ENCODE assay signal across 18 cellular contexts in the genomic region with DNA sequence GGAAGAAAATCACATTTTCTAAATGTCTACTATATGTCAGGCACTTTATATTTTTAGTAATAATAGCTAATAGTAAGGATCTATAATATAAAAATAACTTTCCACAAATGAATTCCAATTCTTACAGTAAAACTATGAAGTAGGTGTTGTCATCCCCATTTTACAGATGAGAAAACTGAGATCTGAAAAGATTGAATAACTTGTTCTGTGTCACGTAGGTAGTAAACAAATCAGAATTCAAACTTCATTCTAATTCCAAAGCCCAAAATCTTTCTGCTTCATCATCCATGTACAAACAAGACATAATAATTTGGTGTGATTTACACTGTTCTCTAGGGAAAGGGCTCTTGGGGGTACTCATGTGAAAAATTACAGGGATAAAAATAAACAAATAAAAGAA.
A peak's percentile ranks its signal among the peaks of the same experiment; 100 is the strongest.
DNase-seq lines count a peak whose midpoint lies in the region; ATAC-seq and TF ChIP-seq lines count a peak whose summit lies in the region.
"Had no signal": no experiment of that assay in that cellular context is flagged by ENCODE, and none has a peak within 500 bp of the region (broad histone marks: within the 10 kb centered on the region; RNA-seq: fewer than 3 reads in every experiment).

No MANE protein-coding gene starts in this region.

- H3K27ac ChIP-seq in HEK293 (ENCODE audit: extremely low read depth, low read depth, low read length) (no peak overlapping the region), VCaP (peak overlapping the region; percentile 59), liver (ENCODE audit: low read depth in 1 of 2, low read length in 2 of 2) (peak overlapping the region; percentile 86 to 87), sigmoid colon (peak overlapping the region in 1 of 4 donors; percentile 59)
- H3K27ac ChIP-seq: HL-60, SJCRH30 had no signal

- DNase-seq in type B pancreatic cell (ENCODE audit: extremely low spot score, unreplicated experiment), result no peak
- no peak for DNase-seq in sigmoid colon
- no peak for DNase-seq in progenitor cell of endocrine pancreas (ENCODE audit: low spot score, unreplicated experiment)
- DNase-seq: DMS79 treated with DMSO at 0.1 percent for 48 hours, IMR-90, Karpas-422, NCI-H1092 treated with DMSO at 0.1 percent for 48 hours, NCI-H146, NCI-H2029 treated with DMSO at 0.1 percent for 48 hours, NCI-H2171 treated with DMSO at 0.1 percent for 48 hours had no signal

- no peak overlapping the region for H3K4me3 ChIP-seq in HEK293 (ENCODE audit: low read depth, low read length)
- no peak overlapping the region for H3K4me3 ChIP-seq in liver (ENCODE audit: low read depth in 1 of 3, low read length in 3 of 3)
- no peak overlapping the region for H3K4me3 ChIP-seq in sigmoid colon
- H3K4me3 ChIP-seq: MG63, SJCRH30 had no signal

- H3K4me1 ChIP-seq in HEK293 (ENCODE audit: control insufficient read depth, insufficient read depth, low read length) (peaks cover 6% of the 10 kb centered on the region; the same call in 1 of the 2 replicates), liver (ENCODE audit: control insufficient read depth in 4 of 4, insufficient read depth in 4 of 4, low read length in 3 of 4) (peaks cover 0 to 54% (median 21%) of the 10 kb centered on the region in 4 donors), sigmoid colon (peaks cover 0 to 54% (median 32%) of the 10 kb centered on the region in 4 donors)
- H3K4me1 ChIP-seq: SJCRH30 had no signal

- H3K4me3 Mint-ChIP-seq in type B pancreatic cell (no peak overlapping the region), progenitor cell of endocrine pancreas (ENCODE audit: low read depth) (no peak overlapping the region)
- H3K4me3 Mint-ChIP-seq in activated T-helper 17 cell treated with anti-CD3 and anti-CD28 coated beads, Interleukin-2, amount 50 U/mL, for 72 hours, result no peak overlapping the region
- H3K4me3 Mint-ChIP-seq: CD14-positive monocyte had no signal

- H3K36me3 Mint-ChIP-seq in type B pancreatic cell, result no peaks in the 10 kb centered on the region
- no peaks in the 10 kb centered on the region for H3K36me3 Mint-ChIP-seq in activated T-helper 17 cell treated with anti-CD3 and anti-CD28 coated beads, Interleukin-2, amount 50 U/mL, for 72 hours (ENCODE audit: low read depth)
- no peaks in the 10 kb centered on the region for H3K36me3 Mint-ChIP-seq in progenitor cell of endocrine pancreas (ENCODE audit: insufficient read depth)
- H3K36me3 Mint-ChIP-seq: CD14-positive monocyte had no signal

- H3K9me3 ChIP-seq in HEK293 (ENCODE audit: control insufficient read depth, insufficient read depth, low read depth, low read length) (no peaks in the 10 kb centered on the region), liver (ENCODE audit: control insufficient read depth in 4 of 4, low read length in 3 of 4) (no peaks in the 10 kb centered on the region), sigmoid colon (no peaks in the 10 kb centered on the region)
- H3K9me3 ChIP-seq: MG63, SJCRH30 had no signal

- H3K27me3 ChIP-seq in liver (ENCODE audit: control insufficient read depth in 4 of 4, insufficient read depth in 4 of 4, low read length in 3 of 4), result no peaks in the 10 kb centered on the region
- H3K27me3 ChIP-seq in sigmoid colon, result no peaks in the 10 kb centered on the region
- H3K27me3 ChIP-seq: MG63, SJCRH30 had no signal

- ATAC-seq in activated T-helper 17 cell treated with anti-CD3 and anti-CD28 coated beads, Interleukin-2, amount 50 U/mL, for 72 hours (replicated peaks), result no peak

- no peak for TF ChIP-seq EP300 in sigmoid colon (IDR thresholded peaks at IDR 0.05)

- WGBS in liver, result 49% methylated on average over 1 of the region's 1 CpG
- WGBS in sigmoid colon, 2 donors, result 89 to 93% methylated on average over 1 of the region's 1 CpG

- H3K9me3 Mint-ChIP-seq in type B pancreatic cell (no peaks in the 10 kb centered on the region), progenitor cell of endocrine pancreas (ENCODE audit: low read depth) (no peaks in the 10 kb centered on the region)
- no peaks in the 10 kb centered on the region for H3K9me3 Mint-ChIP-seq in activated T-helper 17 cell treated with anti-CD3 and anti-CD28 coated beads, Interleukin-2, amount 50 U/mL, for 72 hours
- H3K9me3 Mint-ChIP-seq: CD14-positive monocyte had no signal

- no peak for TF ChIP-seq CTCF in HEK293 (tag by site-specific recombination; IDR thresholded peaks at IDR 0.05)
- TF ChIP-seq CTCF in VCaP (conservative IDR thresholded peaks at IDR 0.05), result no peak
- TF ChIP-seq CTCF in liver (IDR thresholded peaks at IDR 0.05; ENCODE audit: low read depth, low read length, missing input control), result no peak
- no peak for TF ChIP-seq CTCF in type B pancreatic cell (conservative IDR thresholded peaks at IDR 0.05)
- TF ChIP-seq CTCF in sigmoid colon (IDR thresholded peaks at IDR 0.05), result no peak
- TF ChIP-seq CTCF in progenitor cell of endocrine pancreas (IDR thresholded peaks at IDR 0.05; ENCODE audit: unreplicated experiment), result no peak

- TF ChIP-seq RAD21 in liver (IDR thresholded peaks at IDR 0.05), result no peak

- POLR2A ChIA-PET in HEK293 (lab: Yijun Ruan, JAX), result no interaction called here

- no peaks in the 10 kb centered on the region for H3K27me3 Mint-ChIP-seq in type B pancreatic cell
- no peaks in the 10 kb centered on the region for H3K27me3 Mint-ChIP-seq in activated T-helper 17 cell treated with anti-CD3 and anti-CD28 coated beads, Interleukin-2, amount 50 U/mL, for 72 hours
- H3K27me3 Mint-ChIP-seq in progenitor cell of endocrine pancreas, result no peaks in the 10 kb centered on the region

- H3K9ac ChIP-seq in liver (ENCODE audit: low read depth in 1 of 2, low read length in 2 of 2), result peak overlapping the region in 1 of 2 donors; percentile 39

- no peak for TF ChIP-seq POLR2A in sigmoid colon (IDR thresholded peaks at IDR 0.05)

- H3K4me1 Mint-ChIP-seq in type B pancreatic cell (ENCODE audit: unreplicated experiment), result peaks cover 17% of the 10 kb centered on the region
- H3K4me1 Mint-ChIP-seq in activated T-helper 17 cell treated with anti-CD3 and anti-CD28 coated beads, Interleukin-2, amount 50 U/mL, for 72 hours, result no peaks in the 10 kb centered on the region
- H3K4me1 Mint-ChIP-seq in progenitor cell of endocrine pancreas (ENCODE audit: low read depth), result peaks cover 15% of the 10 kb centered on the region

- intact Hi-C loops in sigmoid colon (cut with DNase I), result no loop called here

- H3K36me3 ChIP-seq in HEK293 (ENCODE audit: control insufficient read depth in 2 of 2, insufficient read depth in 1 of 2, low read length in 2 of 2), result no peaks in the 10 kb centered on the region
- no peaks in the 10 kb centered on the region for H3K36me3 ChIP-seq in liver (ENCODE audit: control insufficient read depth in 4 of 4, insufficient read depth in 3 of 4, low read depth in 1 of 4, low read length in 3 of 4)
- no peaks in the 10 kb centered on the region for H3K36me3 ChIP-seq in sigmoid colon
- H3K36me3 ChIP-seq: MG63, SJCRH30 had no signal

- H3K27ac Mint-ChIP-seq in type B pancreatic cell, result peak overlapping the region; percentile 21
- no peak overlapping the region for H3K27ac Mint-ChIP-seq in activated T-helper 17 cell treated with anti-CD3 and anti-CD28 coated beads, Interleukin-2, amount 50 U/mL, for 72 hours
- H3K27ac Mint-ChIP-seq in progenitor cell of endocrine pancreas, result no peak overlapping the region

- CTCF ChIA-PET in HEK293 (lab: Yijun Ruan, JAX), result no interaction called here

TF ChIP-seq in HEK293, 187 proteins besides CTCF, POLR2A, EP300 and RAD21:
- TF ChIP-seq, protein P1, sequence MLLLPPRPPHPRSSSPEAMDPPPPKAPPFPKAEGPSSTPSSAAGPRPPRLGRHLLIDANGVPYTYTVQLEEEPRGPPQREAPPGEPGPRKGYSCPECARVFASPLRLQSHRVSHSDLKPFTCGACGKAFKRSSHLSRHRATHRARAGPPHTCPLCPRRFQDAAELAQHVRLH (tag by site-specific recombination; IDR thresholded peaks at IDR 0.05), result peak; percentile 70
- TF ChIP-seq ZNF202 (tag by site-specific recombination; IDR thresholded peaks at IDR 0.05; ENCODE audit: borderline replicate concordance), result no peak
- TF ChIP-seq ZBTB8A (tag by site-specific recombination; IDR thresholded peaks at IDR 0.05), result no peak

TF ChIP-seq in liver, 16 proteins besides CTCF, POLR2A, EP300 and RAD21:
- TF ChIP-seq RXRA (IDR thresholded peaks at IDR 0.05) (no peak), SP1 (IDR thresholded peaks at IDR 0.05) (no peak), JUND (IDR thresholded peaks at IDR 0.05) (no peak), FOXA1 (IDR thresholded peaks at IDR 0.05) (no peak), FOXA2 (IDR thresholded peaks at IDR 0.05) (no peak), HNF4G (IDR thresholded peaks at IDR 0.05) (no peak)
